ENCODE assay signal across 15 cellular contexts in the genomic region with DNA sequence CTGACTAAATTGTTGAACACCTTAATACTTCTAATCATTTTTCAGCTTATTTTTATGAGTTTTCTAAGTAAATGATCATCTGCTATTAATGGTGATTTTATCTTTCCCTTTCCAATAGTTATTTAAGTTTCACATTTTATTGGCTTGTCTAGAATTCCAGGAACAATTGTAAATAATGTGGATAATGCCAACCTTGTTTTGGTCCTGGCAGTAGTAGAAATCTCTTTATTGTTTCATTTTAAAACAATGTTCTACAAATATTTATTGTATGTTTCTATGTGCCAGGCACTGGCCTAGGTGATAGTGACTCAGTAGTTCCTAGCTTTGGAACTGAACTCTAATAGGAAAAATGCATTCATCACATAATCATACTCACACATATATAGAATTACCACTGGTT.
A peak's percentile ranks its signal among the peaks of the same experiment; 100 is the strongest.
DNase-seq lines count a peak whose midpoint lies in the region; ATAC-seq and TF ChIP-seq lines count a peak whose summit lies in the region.
"Had no signal": no experiment of that assay in that cellular context is flagged by ENCODE, and none has a peak within 500 bp of the region (broad histone marks: within the 10 kb centered on the region; RNA-seq: fewer than 3 reads in every experiment).

No MANE protein-coding gene starts in this region.

- H4K20me1 ChIP-seq in PC-3 (ENCODE audit: low read length): no peaks in the 10 kb centered on the region

- CTCF ChIA-PET in PC-3 (lab: Charles Lee): interaction anchor here (0.6 kb wide), 1 partner anchor 605 kb away, joined by 3 read pairs; no protein-coding TSS in a partner anchor

- H3K4me2 ChIP-seq in PC-3 (ENCODE audit: low read length): no peak overlapping the region
- H3K4me2 ChIP-seq: A549 had no signal

- BruUV-seq in PC-3 (replicated peaks; lab: Mats Ljungman, UMichigan): no TSS peak

- H3K27me3 Mint-ChIP-seq in activated naive CD8-positive, alpha-beta T cell: peaks cover 8% of the 10 kb centered on the region
- H3K27me3 Mint-ChIP-seq in activated naive CD8-positive, alpha-beta T cell treated with anti-CD3 and anti-CD28 coated beads for 36 hours: peaks cover 30% of the 10 kb centered on the region
- H3K27me3 Mint-ChIP-seq in activated T-helper 2 cell treated with anti-CD3 and anti-CD28 coated beads, Interferon-gamma antibody, Interleukin-2, Interleukin-4, amounts not matched to agents 10 μg/mL and 5 μg/mL and 100 μg/mL, durations not matched to agents 14 hours and 24 hours and 36 hours (ENCODE audit: low read depth): peaks cover 2% of the 10 kb centered on the region

- no peaks in the 10 kb centered on the region for H3K36me3 ChIP-seq in PC-3 (ENCODE audit: low read depth, low read length)
- H3K36me3 ChIP-seq: HAP-1 had no signal

- no peaks in the 10 kb centered on the region for H3K79me2 ChIP-seq in PC-3 (ENCODE audit: low read length)

- ATAC-seq in PC-3: peak; percentile 29
- ATAC-seq in right cardiac atrium: no peak
- ATAC-seq: A549 had no signal

- H3K27ac ChIP-seq in PC-3 (ENCODE audit: low read length) (no peak overlapping the region), right cardiac atrium (ENCODE audit: low read length) (no peak overlapping the region)
- H3K27ac ChIP-seq: 22Rv1, A549 had no signal

- no peaks in the 10 kb centered on the region for H3F3A ChIP-seq in PC-3 (ENCODE audit: low read length, unreplicated experiment)

- no peak overlapping the region for H2AFZ ChIP-seq in PC-3 (ENCODE audit: low read length)

- H3K4me3 ChIP-seq in PC-3 (ENCODE audit: low read length): no peak overlapping the region
- no peak overlapping the region for H3K4me3 ChIP-seq in right cardiac atrium (ENCODE audit: low read length)
- H3K4me3 ChIP-seq: A549, HAP-1 had no signal

- H3K27me3 ChIP-seq in PC-3 (ENCODE audit: low read length): no peaks in the 10 kb centered on the region
- no peaks in the 10 kb centered on the region for H3K27me3 ChIP-seq in right cardiac atrium (ENCODE audit: control insufficient read depth, insufficient read depth)

- H3K4me1 ChIP-seq in PC-3 (ENCODE audit: insufficient read depth, low read length): no peaks in the 10 kb centered on the region
- H3K4me1 ChIP-seq in right cardiac atrium (ENCODE audit: control insufficient read depth, insufficient read depth, low read length): peaks cover 2% of the 10 kb centered on the region
- H3K4me1 ChIP-seq: A549, HAP-1 had no signal

- H3K27ac Mint-ChIP-seq in activated naive CD8-positive, alpha-beta T cell: peak overlapping the region; percentile 36
- H3K27ac Mint-ChIP-seq in activated naive CD8-positive, alpha-beta T cell treated with anti-CD3 and anti-CD28 coated beads for 36 hours: no peak overlapping the region
- H3K27ac Mint-ChIP-seq in activated T-helper 2 cell treated with anti-CD3 and anti-CD28 coated beads, Interferon-gamma antibody, Interleukin-2, Interleukin-4, amounts not matched to agents 10 μg/mL and 5 μg/mL and 100 μg/mL, durations not matched to agents 14 hours and 24 hours and 36 hours: peak overlapping the region; percentile 74
- H3K27ac Mint-ChIP-seq: CD14-positive monocyte; CD4-positive, alpha-beta memory T cell had no signal

- POLR2A ChIA-PET in PC-3 (lab: Charles Lee; ENCODE audit: unreplicated experiment): no interaction called here

- peaks cover 13% of the 10 kb centered on the region for H3K4me1 Mint-ChIP-seq in activated naive CD8-positive, alpha-beta T cell (ENCODE audit: low read depth)
- peaks cover 14% of the 10 kb centered on the region for H3K4me1 Mint-ChIP-seq in activated naive CD8-positive, alpha-beta T cell treated with anti-CD3 and anti-CD28 coated beads for 36 hours
- H3K4me1 Mint-ChIP-seq in activated T-helper 2 cell treated with anti-CD3 and anti-CD28 coated beads, Interferon-gamma antibody, Interleukin-2, Interleukin-4, amounts not matched to agents 10 μg/mL and 5 μg/mL and 100 μg/mL, durations not matched to agents 14 hours and 24 hours and 36 hours (ENCODE audit: low read depth): peaks cover 39% of the 10 kb centered on the region
- H3K4me1 Mint-ChIP-seq: CD14-positive monocyte had no signal

- no peaks in the 10 kb centered on the region for H3K9me3 ChIP-seq in PC-3 (ENCODE audit: low read length)
- H3K9me3 ChIP-seq in right cardiac atrium (ENCODE audit: control insufficient read depth, low read length): no peaks in the 10 kb centered on the region
- H3K9me3 ChIP-seq: A549, HAP-1 had no signal

- no peaks in the 10 kb centered on the region for H3K36me3 Mint-ChIP-seq in activated naive CD8-positive, alpha-beta T cell
- H3K36me3 Mint-ChIP-seq in activated naive CD8-positive, alpha-beta T cell treated with anti-CD3 and anti-CD28 coated beads for 36 hours: no peaks in the 10 kb centered on the region
- H3K36me3 Mint-ChIP-seq in activated T-helper 2 cell treated with anti-CD3 and anti-CD28 coated beads, Interferon-gamma antibody, Interleukin-2, Interleukin-4, amounts not matched to agents 10 μg/mL and 5 μg/mL and 100 μg/mL, durations not matched to agents 14 hours and 24 hours and 36 hours (ENCODE audit: low read depth): no peaks in the 10 kb centered on the region
- H3K36me3 Mint-ChIP-seq: CD14-positive monocyte; CD4-positive, alpha-beta memory T cell had no signal

- no peak overlapping the region for H3K9ac ChIP-seq in PC-3 (ENCODE audit: low read length)

- no peak for TF ChIP-seq CTCF in PC-3 (conservative IDR thresholded peaks at IDR 0.05; ENCODE audit: low read depth, low read length)

- no peak for DNase-seq in activated naive CD8-positive, alpha-beta T cell treated with anti-CD3 and anti-CD28 coated beads for 36 hours
- DNase-seq in PC-3 (no peak), NCI-H187 (lab: John Stamatoyannopoulos, UW) (no peak), right cardiac atrium (no peak)
- DNase-seq in activated T-helper 2 cell treated with anti-CD3 and anti-CD28 coated beads, Interferon-gamma antibody, Interleukin-2, Interleukin-4, amounts not matched to agents 10 μg/mL and 5 μg/mL and 100 μg/mL, durations not matched to agents 14 hours and 24 hours and 36 hours (ENCODE audit: low spot score): no peak
- DNase-seq in activated CD4-positive, CD25-positive, alpha-beta regulatory T cell treated with anti-CD3 and anti-CD28 coated beads, Interleukin-2, amount 50 U/mL, for 72 hours: no peak
- DNase-seq: AML-193; CD4-positive, alpha-beta memory T cell; DMS79 treated with DMSO at 0.1 percent for 48 hours; GF-D8 had no signal

- no peak overlapping the region for H3K4me3 Mint-ChIP-seq in activated naive CD8-positive, alpha-beta T cell
- no peak overlapping the region for H3K4me3 Mint-ChIP-seq in activated naive CD8-positive, alpha-beta T cell treated with anti-CD3 and anti-CD28 coated beads for 36 hours
- H3K4me3 Mint-ChIP-seq in activated T-helper 2 cell treated with anti-CD3 and anti-CD28 coated beads, Interferon-gamma antibody, Interleukin-2, Interleukin-4, amounts not matched to agents 10 μg/mL and 5 μg/mL and 100 μg/mL, durations not matched to agents 14 hours and 24 hours and 36 hours (ENCODE audit: low read depth): no peak overlapping the region
- H3K4me3 Mint-ChIP-seq: CD14-positive monocyte; CD4-positive, alpha-beta memory T cell had no signal

- intact Hi-C loops in PC-3 (cut with micrococcal nuclease) (no loop called here), right cardiac atrium (cut with DNase I) (no loop called here)
- intact Hi-C loops in activated T-helper 2 cell treated with anti-CD3 and anti-CD28 coated beads, Interferon-gamma antibody, Interleukin-2, Interleukin-4, amounts not matched to agents 10 μg/mL and 5 μg/mL and 100 μg/mL, durations not matched to agents 14 hours and 24 hours and 36 hours (cut with micrococcal nuclease): no loop called here

- H3K9me3 Mint-ChIP-seq in activated naive CD8-positive, alpha-beta T cell (ENCODE audit: low read depth): no peaks in the 10 kb centered on the region
- no peaks in the 10 kb centered on the region for H3K9me3 Mint-ChIP-seq in activated naive CD8-positive, alpha-beta T cell treated with anti-CD3 and anti-CD28 coated beads for 36 hours
- H3K9me3 Mint-ChIP-seq in activated T-helper 2 cell treated with anti-CD3 and anti-CD28 coated beads, Interferon-gamma antibody, Interleukin-2, Interleukin-4, amounts not matched to agents 10 μg/mL and 5 μg/mL and 100 μg/mL, durations not matched to agents 14 hours and 24 hours and 36 hours: no peaks in the 10 kb centered on the region
- H3K9me3 Mint-ChIP-seq: CD4-positive, alpha-beta memory T cell had no signal

- no peaks in the 10 kb centered on the region for H3K9me2 ChIP-seq in PC-3 (replicated peaks; ENCODE audit: low read length)
